Comparison of ENCODE assay signal across 24 cellular contexts in genomic region chr22:35735622-35736021, GRCh38. TPM values are rescaled to one million over a fixed set of nuclear protein-coding genes. Genes with fewer than 3 reads are reported as not detected.
"Had no signal": no experiment of that assay in that cellular context is flagged by ENCODE, and none has a peak within 500 bp of the region (broad histone marks: within the 10 kb centered on the region; RNA-seq: fewer than 3 reads in every experiment).

No MANE protein-coding gene starts in this region.

- H3K4me3 ChIP-seq: PC-9 had no signal

- H3K27ac ChIP-seq: PC-9, VCaP had no signal

- H3K4me1 Mint-ChIP-seq: activated CD4-positive, alpha-beta T cell treated with anti-CD3 and anti-CD28 coated beads, Interleukin-2, amount 10 ng/mL, durations not matched to agents 7 days and 5 days had no signal

- H3K9me3 ChIP-seq: SK-N-SH had no signal

- H2AFZ ChIP-seq: PC-9 had no signal

- H3K9me3 Mint-ChIP-seq: activated CD4-positive, alpha-beta memory T cell treated with anti-CD3 and anti-CD28 coated beads for 36 hours; activated CD4-positive, alpha-beta T cell treated with anti-CD3 and anti-CD28 coated beads, Interleukin-2, amount 10 ng/mL, durations not matched to agents 7 days and 5 days; activated T-cell treated with anti-CD3 and anti-CD28 coated beads, Interleukin-2, amount 50 U/mL, for 4 hours had no signal

- DNase-seq: activated CD4-positive, alpha-beta memory T cell treated with anti-CD3 and anti-CD28 coated beads for 36 hours; activated CD4-positive, alpha-beta T cell treated with anti-CD3 and anti-CD28 coated beads, Interleukin-2, amount 10 ng/mL, durations not matched to agents 7 days and 5 days; activated CD4-positive, CD25-positive, alpha-beta regulatory T cell; activated effector memory CD4-positive, alpha-beta T cell treated with anti-CD3 and anti-CD28 coated beads, Interleukin-2, amount 50 U/mL, for 16 hours; activated naive CD4-positive, alpha-beta T cell treated with Interleukin-2 at 50 U/mL for 16 hours; activated T-cell treated with anti-CD3 and anti-CD28 coated beads, Interleukin-2, amount 50 U/mL, for 4 hours; amygdala; caudate nucleus; MM.1S; NCI-H1105; NCI-H1436; NCI-H1694 treated with DMSO at 0.1 percent for 48 hours; NCI-H2029 treated with DMSO at 0.1 percent for 48 hours; NCI-H510A treated with DMSO at 0.1 percent for 48 hours; NCI-H69; NK-92 treated with Interleukin-12 subunit alpha and Interleukin-12 subunit beta, amount 100 ng/mL, for 24 hours; PC-9; SIG-M5; SK-N-SH; T-helper 1 cell had no signal

- ATAC-seq: activated T-cell treated with anti-CD3 and anti-CD28 coated beads, Interleukin-2, amount 50 U/mL, for 4 hours had no signal

- H3K9me2 ChIP-seq: SK-N-SH had no signal

- H3K27ac Mint-ChIP-seq: activated CD4-positive, alpha-beta memory T cell treated with anti-CD3 and anti-CD28 coated beads for 36 hours; activated CD4-positive, alpha-beta T cell treated with anti-CD3 and anti-CD28 coated beads, Interleukin-2, amount 10 ng/mL, durations not matched to agents 7 days and 5 days; activated naive CD8-positive, alpha-beta T cell had no signal

- H3K4me3 Mint-ChIP-seq: activated CD4-positive, alpha-beta memory T cell treated with anti-CD3 and anti-CD28 coated beads for 36 hours; activated CD4-positive, alpha-beta T cell treated with anti-CD3 and anti-CD28 coated beads, Interleukin-2, amount 10 ng/mL, durations not matched to agents 7 days and 5 days; activated naive CD8-positive, alpha-beta T cell; activated T-cell treated with anti-CD3 and anti-CD28 coated beads, Interleukin-2, amount 50 U/mL, for 4 hours had no signal

- H3K9ac ChIP-seq: SK-N-SH had no signal

- H3K36me3 Mint-ChIP-seq: activated CD4-positive, alpha-beta memory T cell treated with anti-CD3 and anti-CD28 coated beads for 36 hours; activated naive CD8-positive, alpha-beta T cell had no signal

- H3K4me2 ChIP-seq: PC-9, SK-N-SH had no signal

RNA-seq across cellular contexts. Expression of gene APOL5, which starts 17.9 kb away (rescaled TPM):
- total RNA-seq: activated CD4-positive, alpha-beta memory T cell treated with anti-CD3 and anti-CD28 coated beads for 36 hours; activated CD4-positive, alpha-beta T cell treated with anti-CD3 and anti-CD28 coated beads, Interleukin-2, amount 10 ng/mL, durations not matched to agents 7 days and 5 days; activated T-cell treated with anti-CD3 and anti-CD28 coated beads, Interleukin-2, amount 50 U/mL, for 4 hours; PC-9; RPMI7951; T-helper 2 cell treated with Interferon-gamma antibody and Interleukin-4, amounts not matched to agents 100 ng/mL and 5 ng/mL, for 36 hours had no signal
- polyA plus RNA-seq: SK-N-SH had no signal
